Comparison of ENCODE assay signal across 33 cellular contexts in genomic region chr3:64297563-64297962, GRCh38.
"Had no signal": no experiment of that assay in that cellular context is flagged by ENCODE, and none has a peak within 500 bp of the region (broad histone marks: within the 10 kb centered on the region; RNA-seq: fewer than 3 reads in every experiment).

No MANE protein-coding gene starts in this region.

- H3K9me3 ChIP-seq: MG63 had no signal

- H3K4me2 ChIP-seq: KMS-11 had no signal

- H3K9ac ChIP-seq: KMS-11 had no signal

- H3K27ac ChIP-seq: KMS-11 had no signal

- H3K4me3 ChIP-seq: MG63 had no signal

- H3K27me3 ChIP-seq: MG63 had no signal

- DNase-seq: Karpas-422, Kasumi-1, MG63, MM.1S, NCI-H1048, NCI-H1092, NCI-H1092 treated with DMSO at 0.1 percent for 48 hours, NCI-H1105, NCI-H1105 treated with DMSO at 0.1 percent for 48 hours, NCI-H1417, NCI-H1417 treated with DMSO at 0.1 percent for 48 hours, NCI-H1436, NCI-H1436 treated with DMSO at 0.1 percent for 48 hours, NCI-H146, NCI-H1694, NCI-H1694 treated with DMSO at 0.1 percent for 48 hours, NCI-H187, NCI-H187 treated with DMSO at 0.1 percent for 48 hours, NCI-H1930, NCI-H2029, NCI-H2029 treated with DMSO at 0.1 percent for 48 hours, NCI-H2081, NCI-H2081 treated with DMSO at 0.1 percent for 48 hours, NCI-H2107, NCI-H2171, NCI-H2171 treated with DMSO at 0.1 percent for 48 hours, NCI-H2227 treated with DMSO at 0.1 percent for 48 hours, NCI-H226, NCI-H345, NCI-H446, NCI-H446 treated with DMSO at 0.1 percent for 48 hours, NCI-H510A had no signal

- H3K36me3 ChIP-seq: MG63 had no signal
